In the genomic region with DNA sequence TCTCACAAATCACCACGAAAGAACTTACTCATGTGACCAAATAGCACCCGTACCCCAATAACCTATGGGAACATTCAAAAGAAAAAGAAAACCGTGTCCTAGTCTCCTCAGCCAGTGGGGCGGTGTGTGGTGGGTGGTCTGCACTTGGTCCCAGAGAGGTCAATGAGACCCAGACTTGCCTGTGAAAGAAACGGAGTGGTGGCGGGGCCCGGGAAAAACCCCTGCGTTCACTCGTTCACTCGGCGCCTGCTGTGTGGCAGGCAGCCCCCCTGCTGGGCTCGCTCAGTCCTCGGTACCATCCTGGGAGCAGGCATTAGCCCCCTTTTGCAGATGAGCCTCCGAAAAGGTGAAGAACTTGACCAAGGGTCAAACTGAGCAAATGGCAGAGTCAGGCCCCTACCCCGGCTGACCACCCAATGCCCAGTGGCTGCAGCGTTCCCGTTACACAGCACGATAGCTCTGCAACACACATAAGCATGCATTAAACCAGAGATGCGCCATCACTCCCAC, we compare ENCODE assay signal across 26 cellular contexts. TPM values are rescaled to one million over a fixed set of nuclear protein-coding genes. Genes with fewer than 3 reads are reported as not detected.
"Had no signal": no experiment of that assay in that cellular context is flagged by ENCODE, and none has a peak within 500 bp of the region (broad histone marks: within the 10 kb centered on the region; RNA-seq: fewer than 3 reads in every experiment).

No MANE protein-coding gene starts in this region.

- H3K9me3 ChIP-seq: heart left ventricle, testis, transverse colon had no signal

- ATAC-seq: esophagus mucosa; heart left ventricle; left lobe of liver; naive thymus-derived CD8-positive, alpha-beta T cell; sciatic nerve; stimulated activated naive B cell treated with anti-CD40 and anti-IgM and Interleukin-4, amounts not matched to agents 10 μg/mL and 1 μg/mL and 100 μg/mL, for 72 hours; stimulated activated naive CD8-positive, alpha-beta T cell treated with anti-CD3 and anti-CD28 coated beads, Interleukin-15, amount 100 ng/mL, for 72 hours had no signal

- H3K36me3 ChIP-seq: heart left ventricle, transverse colon had no signal

- H3K27me3 ChIP-seq: heart left ventricle, testis, transverse colon had no signal

- H3K27ac ChIP-seq: heart left ventricle, testis, transverse colon had no signal

- H3K4me3 ChIP-seq: heart left ventricle, testis, transverse colon had no signal

- DNase-seq: effector memory CD4-positive, alpha-beta T cell; heart left ventricle; hypothalamus; islet precursor cell; mammary epithelial cell; naive thymus-derived CD8-positive, alpha-beta T cell; stimulated activated CD4-positive, alpha-beta T cell treated with anti-CD3 and anti-CD28 coated beads, Interleukin-2, amount 100 ng/mL, for 24 hours; stimulated activated CD4-positive, alpha-beta T cell treated with anti-CD3 and anti-CD28 coated beads, Interleukin-4, amount 100 ng/mL, for 4 hours; stimulated activated naive B cell treated with anti-CD40 and anti-IgM and Interleukin-4, amounts not matched to agents 10 μg/mL and 1 μg/mL and 100 μg/mL, for 72 hours; stimulated activated naive CD8-positive, alpha-beta T cell treated with anti-CD3 and anti-CD28 coated beads, Interleukin-15, amount 100 ng/mL, for 72 hours; testis; transverse colon had no signal

RNA-seq across cellular contexts. Expression of a gene that starts 36.0 kb away (rescaled TPM):
- total RNA-seq: esophagus mucosa; fibroblast of lung; frontal cortex; glomerular endothelial cell; heart left ventricle; lower leg skin; mammary epithelial cell; mononuclear cell; naive thymus-derived CD8-positive, alpha-beta T cell; osteocyte; renal cortical epithelial cell; sciatic nerve; skeletal muscle tissue; subcutaneous adipose tissue; transverse colon; ureter had no signal
- polyA plus RNA-seq: fibroblast of lung, mammary epithelial cell had no signal

RNA-seq across cellular contexts. Expression of a gene that starts 41.2 kb away (rescaled TPM):
- total RNA-seq: esophagus mucosa; fibroblast of lung; frontal cortex; glomerular endothelial cell; lower leg skin; mammary epithelial cell; naive thymus-derived CD8-positive, alpha-beta T cell; osteocyte; renal cortical epithelial cell; subcutaneous adipose tissue; ureter had no signal
- polyA plus RNA-seq: fibroblast of lung, mammary epithelial cell, neural cell had no signal
